Comparison of ENCODE assay signal across 12 cellular contexts in genomic region chr7:111499027-111499426, GRCh38.
A peak's percentile ranks its signal among the peaks of the same experiment; 100 is the strongest.
DNase-seq lines count a peak whose midpoint lies in the region; ATAC-seq, FAIRE-seq and TF ChIP-seq lines count a peak whose summit lies in the region.
"Had no signal": no experiment of that assay in that cellular context is flagged by ENCODE, and none has a peak within 500 bp of the region (broad histone marks: within the 10 kb centered on the region; RNA-seq: fewer than 3 reads in every experiment).

No MANE protein-coding gene starts in this region.

- peak; percentile 99 for FAIRE-seq in A549 (lab: Jason Lieb, UNC)
- FAIRE-seq: GM12892 had no signal

- CTCF ChIA-PET in A549 (lab: Yijun Ruan, JAX): interaction anchor here (0.6 to 1.9 kb wide), 6 partner anchors 11 to 1146 kb away, joined by 3 to 9 read pairs (median 5); no protein-coding TSS in a partner anchor

- peaks cover 8% of the 10 kb centered on the region for H3K4me1 Mint-ChIP-seq in activated T-helper 17 cell treated with anti-CD3 and anti-CD28 coated beads, Interleukin-2, amount 50 U/mL, for 72 hours
- peaks cover 7% of the 10 kb centered on the region for H3K4me1 Mint-ChIP-seq in T-helper 17 cell
- H3K4me1 Mint-ChIP-seq: brain had no signal

- TF ChIP-seq EP300 in A549 (IDR thresholded peaks at IDR 0.05): peak; percentile 83 to 88; a peak in 4 of 5 replicates

- no peaks in the 10 kb centered on the region for H3K27me3 Mint-ChIP-seq in activated T-helper 17 cell treated with anti-CD3 and anti-CD28 coated beads, Interleukin-2, amount 50 U/mL, for 72 hours
- H3K27me3 Mint-ChIP-seq in T-helper 17 cell: no peaks in the 10 kb centered on the region
- H3K27me3 Mint-ChIP-seq: brain had no signal

- peak overlapping the region; percentile 82 to 92 for H3K27ac ChIP-seq in A549

- no peak for TF ChIP-seq CTCF in A549 (IDR thresholded peaks at IDR 0.05)

- H3K9me3 ChIP-seq in A549 (peaks cover 10% of the 10 kb centered on the region; the same call in 1 of the 3 replicates), T-helper 17 cell (ENCODE audit: control insufficient read depth, low read length, poor library complexity, severe bottlenecking) (no peaks in the 10 kb centered on the region)

- WGBS in A549 (ENCODE audit: missing lambda C conversion rate): 0% methylated on average over 3 of the region's 3 CpGs

- intact Hi-C loops in head of caudate nucleus (cut with DNase I): no loop called here

- no peaks in the 10 kb centered on the region for H3K9me3 Mint-ChIP-seq in activated T-helper 17 cell treated with anti-CD3 and anti-CD28 coated beads, Interleukin-2, amount 50 U/mL, for 72 hours

- H3K4me2 ChIP-seq in A549: peak overlapping the region; percentile 59

- DNase-seq in A549 (ENCODE audit: low read depth in 1 of 2, low spot score in 1 of 2) (peak; percentile 97), EH (ENCODE audit: low read depth) (peak; percentile 69), head of caudate nucleus (peak in 22 of 42 donors; percentile 4 to 61 (median 29)), GF-D8 (lab: John Stamatoyannopoulos, UW) (no peak), T-helper 17 cell (no peak), cerebellar cortex (ENCODE audit: low spot score) (no peak)
- DNase-seq: right cardiac atrium, SHP77 had no signal

- peak; percentile 56 to 62; a peak in 4 of 5 replicates for TF ChIP-seq RAD21 in A549 (conservative IDR thresholded peaks at IDR 0.05 in 1 of 2, IDR thresholded peaks at IDR 0.05 in 1 of 2)

- H3K4me1 ChIP-seq in A549: peaks cover 33% of the 10 kb centered on the region

- H3K27ac Mint-ChIP-seq in activated T-helper 17 cell treated with anti-CD3 and anti-CD28 coated beads, Interleukin-2, amount 50 U/mL, for 72 hours: no peak overlapping the region
- no peak overlapping the region for H3K27ac Mint-ChIP-seq in T-helper 17 cell

- no peak for TF ChIP-seq POLR2A in A549 (IDR thresholded peaks at IDR 0.05; ENCODE audit: low read length)

- H3K36me3 Mint-ChIP-seq in activated T-helper 17 cell treated with anti-CD3 and anti-CD28 coated beads, Interleukin-2, amount 50 U/mL, for 72 hours (ENCODE audit: low read depth): peaks cover 20% of the 10 kb centered on the region
- no peaks in the 10 kb centered on the region for H3K36me3 Mint-ChIP-seq in T-helper 17 cell (ENCODE audit: low read depth)

- no peak overlapping the region for H3K4me3 Mint-ChIP-seq in activated T-helper 17 cell treated with anti-CD3 and anti-CD28 coated beads, Interleukin-2, amount 50 U/mL, for 72 hours
- H3K4me3 Mint-ChIP-seq in T-helper 17 cell: no peak overlapping the region
- H3K4me3 Mint-ChIP-seq: brain had no signal

- ATAC-seq in A549: peak; percentile 99 to 100
- ATAC-seq in activated T-helper 17 cell treated with anti-CD3 and anti-CD28 coated beads, Interleukin-2, amount 50 U/mL, for 72 hours (replicated peaks): peak; percentile 99
- no peak for ATAC-seq in T-helper 17 cell
- ATAC-seq in HG03439 (IDR thresholded peaks at IDR 0.05; ENCODE audit: unreplicated experiment): no peak
- ATAC-seq: right cardiac atrium had no signal

- no peak overlapping the region for H3K4me3 ChIP-seq in A549

- POLR2A ChIA-PET in A549 (lab: Yijun Ruan, JAX): interaction anchor here (0.7 to 2.0 kb wide), 3 partner anchors 10 to 63 kb away, joined by 4 to 14 read pairs (median 5); partner anchors contain the start of gene IMMP2L

TF ChIP-seq in A549, 52 proteins besides CTCF, POLR2A, EP300 and RAD21 (continues in another document):
- peak; percentile 96 for TF ChIP-seq JUNB (IDR thresholded peaks at IDR 0.05)
- TF ChIP-seq MAFK (IDR thresholded peaks at IDR 0.05; ENCODE audit: partially characterized antibody): peak; percentile 80
- no peak for TF ChIP-seq ZSCAN20 (CRISPR knock-in tag; IDR thresholded peaks at IDR 0.05)
- TF ChIP-seq CHD2 (IDR thresholded peaks at IDR 0.05; ENCODE audit: low read length, partially characterized antibody): no peak
- peak; percentile 25; the same call in 1 of the 2 replicates for TF ChIP-seq NFE2L2 (conservative IDR thresholded peaks at IDR 0.05; ENCODE audit: low read length)
- TF ChIP-seq POLR2AphosphoS2 (conservative IDR thresholded peaks at IDR 0.05; ENCODE audit: low read length): no peak
- no peak for TF ChIP-seq HES2 (IDR thresholded peaks at IDR 0.05)
- peak; percentile 88 for TF ChIP-seq MAX (IDR thresholded peaks at IDR 0.05)
- no peak for TF ChIP-seq KDM1A (IDR thresholded peaks at IDR 0.05; ENCODE audit: low read depth)
- TF ChIP-seq ZNF302 (CRISPR knock-in tag; IDR thresholded peaks at IDR 0.05): no peak
- peak; percentile 98 for TF ChIP-seq FOSL2 (IDR thresholded peaks at IDR 0.05)
- TF ChIP-seq FOSL2 (CRISPR knock-in tag; IDR thresholded peaks at IDR 0.05): peak; percentile 100
- TF ChIP-seq BCL3 (IDR thresholded peaks at IDR 0.05): no peak; the same call in 2 of the 3 replicates
- TF ChIP-seq HDAC2 (IDR thresholded peaks at IDR 0.05): no peak
- peak in 1 of 2 experiments; percentile 36; a peak in 1 of 4 replicates for TF ChIP-seq CEBPB (IDR thresholded peaks at IDR 0.05)
- no peak for TF ChIP-seq HEYL (CRISPR knock-in tag; IDR thresholded peaks at IDR 0.05)
- TF ChIP-seq, protein P1, sequence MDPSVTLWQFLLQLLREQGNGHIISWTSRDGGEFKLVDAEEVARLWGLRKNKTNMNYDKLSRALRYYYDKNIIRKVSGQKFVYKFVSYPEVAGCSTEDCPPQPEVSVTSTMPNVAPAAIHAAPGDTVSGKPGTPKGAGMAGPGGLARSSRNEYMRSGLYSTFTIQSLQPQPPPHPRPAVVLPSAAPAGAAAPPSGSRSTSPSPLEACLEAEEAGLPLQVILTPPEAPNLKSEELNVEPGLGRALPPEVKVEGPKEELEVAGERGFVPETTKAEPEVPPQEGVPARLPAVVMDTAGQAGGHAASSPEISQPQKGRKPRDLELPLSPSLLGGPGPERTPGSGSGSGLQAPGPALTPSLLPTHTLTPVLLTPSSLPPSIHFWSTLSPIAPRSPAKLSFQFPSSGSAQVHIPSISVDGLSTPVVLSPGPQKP (IDR thresholded peaks at IDR 0.05; ENCODE audit: low read depth, low read length): no peak
- peak; percentile 33; the same call in 1 of the 2 replicates for TF ChIP-seq HOXB5 (CRISPR knock-in tag; IDR thresholded peaks at IDR 0.05)
- TF ChIP-seq RFX5 (IDR thresholded peaks at IDR 0.05): no peak
- TF ChIP-seq CBX8 (IDR thresholded peaks at IDR 0.05): no peak
- TF ChIP-seq BHLHE40 (IDR thresholded peaks at IDR 0.05; ENCODE audit: low read depth, low read length): no peak
- TF ChIP-seq EHMT2 (IDR thresholded peaks at IDR 0.05; ENCODE audit: low read depth): no peak
- TF ChIP-seq, protein P2, sequence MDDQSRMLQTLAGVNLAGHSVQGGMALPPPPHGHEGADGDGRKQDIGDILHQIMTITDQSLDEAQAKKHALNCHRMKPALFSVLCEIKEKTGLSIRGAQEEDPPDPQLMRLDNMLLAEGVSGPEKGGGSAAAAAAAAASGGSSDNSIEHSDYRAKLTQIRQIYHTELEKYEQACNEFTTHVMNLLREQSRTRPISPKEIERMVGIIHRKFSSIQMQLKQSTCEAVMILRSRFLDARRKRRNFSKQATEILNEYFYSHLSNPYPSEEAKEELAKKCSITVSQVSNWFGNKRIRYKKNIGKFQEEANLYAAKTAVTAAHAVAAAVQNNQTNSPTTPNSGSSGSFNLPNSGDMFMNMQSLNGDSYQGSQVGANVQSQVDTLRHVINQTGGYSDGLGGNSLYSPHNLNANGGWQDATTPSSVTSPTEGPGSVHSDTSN (IDR thresholded peaks at IDR 0.05): peak; percentile 77
- no peak for TF ChIP-seq PHF8 (IDR thresholded peaks at IDR 0.05; ENCODE audit: borderline replicate concordance, low read depth)
- TF ChIP-seq CHD4 (IDR thresholded peaks at IDR 0.05; ENCODE audit: borderline replicate concordance): no peak
- TF ChIP-seq RARB (CRISPR knock-in tag; IDR thresholded peaks at IDR 0.05): no peak
- no peak for TF ChIP-seq MYC (IDR thresholded peaks at IDR 0.05; ENCODE audit: borderline replicate concordance, low read length)
- peak; percentile 78 to 90; a peak in 4 of 5 replicates for TF ChIP-seq JUN (IDR thresholded peaks at IDR 0.05)
- TF ChIP-seq RNF2 (IDR thresholded peaks at IDR 0.05; ENCODE audit: borderline replicate concordance, low read depth): no peak
- TF ChIP-seq, protein P3, sequence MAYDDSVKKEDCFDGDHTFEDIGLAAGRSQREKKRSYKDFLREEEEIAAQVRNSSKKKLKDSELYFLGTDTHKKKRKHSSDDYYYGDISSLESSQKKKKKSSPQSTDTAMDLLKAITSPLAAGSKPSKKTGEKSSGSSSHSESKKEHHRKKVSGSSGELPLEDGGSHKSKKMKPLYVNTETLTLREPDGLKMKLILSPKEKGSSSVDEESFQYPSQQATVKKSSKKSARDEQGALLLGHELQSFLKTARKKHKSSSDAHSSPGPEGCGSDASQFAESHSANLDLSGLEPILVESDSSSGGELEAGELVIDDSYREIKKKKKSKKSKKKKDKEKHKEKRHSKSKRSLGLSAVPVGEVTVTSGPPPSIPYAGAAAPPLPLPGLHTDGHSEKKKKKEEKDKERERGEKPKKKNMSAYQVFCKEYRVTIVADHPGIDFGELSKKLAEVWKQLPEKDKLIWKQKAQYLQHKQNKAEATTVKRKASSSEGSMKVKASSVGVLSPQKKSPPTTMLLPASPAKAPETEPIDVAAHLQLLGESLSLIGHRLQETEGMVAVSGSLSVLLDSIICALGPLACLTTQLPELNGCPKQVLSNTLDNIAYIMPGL (CRISPR knock-in tag; IDR thresholded peaks at IDR 0.05; ENCODE audit: borderline replicate concordance): no peak
- TF ChIP-seq HOXB13 (CRISPR knock-in tag; IDR thresholded peaks at IDR 0.05; ENCODE audit: low read depth): 0 out of 2 replicates have a peak, but pooled peaks have one; percentile 14

Comparison
In these comparisons a context has a peak if more than half of its experiments do, and no peak if none do; other contexts are left out.
1. ATAC-seq: peak in A549 (2 of 2) and activated T-helper 17 cell treated with anti-CD3 and anti-CD28 coated beads, Interleukin-2, amount 50 U/mL, for 72 hours (single experiment); none in T-helper 17 cell (single experiment) and HG03439 (single experiment).
2. DNase-seq: peak in A549 (2 of 2), EH (single experiment) and head of caudate nucleus (22 of 42); none in GF-D8 (single experiment), T-helper 17 cell (0 of 3) and cerebellar cortex (single experiment).